31 cellular contexts compared by ENCODE assay signal in genomic region chr11:31865606-31866300, GRCh38. TPM values are rescaled to one million over a fixed set of nuclear protein-coding genes. Genes with fewer than 3 reads are reported as not detected.
DNase-seq lines count a peak whose midpoint lies in the region; ATAC-seq, FAIRE-seq and TF ChIP-seq lines count a peak whose summit lies in the region.
"Had no signal": no experiment of that assay in that cellular context is flagged by ENCODE, and none has a peak within 500 bp of the region (broad histone marks: within the 10 kb centered on the region; RNA-seq: fewer than 3 reads in every experiment).

No MANE protein-coding gene starts in this region.

- no peaks in the 10 kb centered on the region for H3K36me3 ChIP-seq in upper lobe of right lung
- H3K36me3 ChIP-seq: BE2C had no signal

- TF ChIP-seq CTCF in foreskin keratinocyte (conservative IDR thresholded peaks at IDR 0.05), result no peak
- TF ChIP-seq CTCF in upper lobe of right lung (IDR thresholded peaks at IDR 0.05), result no peak

- intact Hi-C loops in upper lobe of right lung (cut with DNase I), result no loop called here

- H3K9me3 ChIP-seq in upper lobe of right lung, result no peaks in the 10 kb centered on the region
- H3K9me3 ChIP-seq: BE2C had no signal

- no peak for FAIRE-seq in frontal cortex (lab: Jason Lieb, UNC)
- FAIRE-seq: G401.6, GM12892 had no signal

- H3K4me1 ChIP-seq in foreskin keratinocyte, result no peaks in the 10 kb centered on the region
- no peaks in the 10 kb centered on the region for H3K4me1 ChIP-seq in upper lobe of right lung
- H3K4me1 ChIP-seq: BE2C had no signal

- peak; percentile 5 for DNase-seq in NCI-H146 (lab: John Stamatoyannopoulos, UW)
- DNase-seq in NCI-H146 treated with DMSO at 0.1 percent for 48 hours (lab: John Stamatoyannopoulos, UW; ENCODE audit: unreplicated experiment), result no peak
- peak; percentile 65 for DNase-seq in M059J (ENCODE audit: low read depth)
- DNase-seq in foreskin keratinocyte, result no peak
- no peak for DNase-seq in upper lobe of right lung
- no peak for DNase-seq in H4 (ENCODE audit: low spot score)
- DNase-seq in frontal cortex (ENCODE audit: low spot score in 2 of 2), result no peak
- DNase-seq in NCI-H1436 (lab: John Stamatoyannopoulos, UW), result no peak
- DNase-seq: 8988T; ACHN; BE2C; CD8-positive, alpha-beta memory T cell; DMS 273 treated with DMSO at 0.1 percent for 48 hours; H9; KBM-7; MM.1S; NCI-H1048; NCI-H1930; NCI-H2107; NCI-H446; NCI-H524 treated with DMSO at 0.1 percent for 48 hours; NCI-H82; NK-92 treated with Interleukin-12 subunit alpha and Interleukin-12 subunit beta, amount 100 ng/mL, for 24 hours; PC-9; Right ventricle myocardium superior; RPMI8226; T-helper 1 cell had no signal

- H3K27me3 ChIP-seq in foreskin keratinocyte, result no peaks in the 10 kb centered on the region
- H3K27me3 ChIP-seq in upper lobe of right lung, result peaks cover 27% of the 10 kb centered on the region
- H3K27me3 ChIP-seq: BE2C had no signal

- no peak overlapping the region for H3K4me3 ChIP-seq in upper lobe of right lung
- H3K4me3 ChIP-seq: PC-9 had no signal

- H3K27ac ChIP-seq in foreskin keratinocyte (no peak overlapping the region), upper lobe of right lung (no peak overlapping the region)
- H3K27ac ChIP-seq: PC-9 had no signal

- ATAC-seq in foreskin keratinocyte (peak; percentile 33), upper lobe of right lung (peak; percentile 25)

RNA-seq across cellular contexts. Expression of gene PAX6, which starts 54.6 kb away (rescaled TPM):
- total RNA-seq in M059J (2014; rRNA removed; shearing (Covaris generic)), result 30.6 and 36.2 TPM in 2 replicates
- not detected in 2 replicates for total RNA-seq in foreskin keratinocyte
- 0.06 TPM in 1 of 2 replicates, not detected in the other for polyA plus RNA-seq in foreskin keratinocyte
- total RNA-seq in upper lobe of right lung, result not detected
- total RNA-seq in H4 (2014; rRNA removed; shearing (Covaris generic)), result 0.06 and 0.21 TPM in 2 replicates
- total RNA-seq in frontal cortex, result 11.4 TPM
- total RNA-seq: CD8-positive, alpha-beta memory T cell; H9; HT-29; Right ventricle myocardium superior had no signal
- polyA plus RNA-seq: CD14-positive monocyte; CD8-positive, alpha-beta memory T cell had no signal

Comparison
In these comparisons a context has a peak if more than half of its experiments do, and no peak if none do; other contexts are left out.
1. DNase-seq: peak in NCI-H146 (single experiment) and M059J (single experiment); none in NCI-H146 treated with DMSO at 0.1 percent for 48 hours (single experiment), foreskin keratinocyte (0 of 2), upper lobe of right lung (single experiment), H4 (single experiment), frontal cortex (0 of 2) and NCI-H1436 (single experiment).
2. RNA of gene PAX6, which starts 54.6 kb away (total RNA-seq): 30.6 to 36.2 TPM in M059J and 11.4 TPM in frontal cortex (single experiment); 0.06 to 0.21 TPM in H4, not detected in foreskin keratinocyte and not detected in upper lobe of right lung (single experiment); every median in the first group is over 10 times any median in the second.